Comparison of ENCODE assay signal across 25 cellular contexts in the genomic region with DNA sequence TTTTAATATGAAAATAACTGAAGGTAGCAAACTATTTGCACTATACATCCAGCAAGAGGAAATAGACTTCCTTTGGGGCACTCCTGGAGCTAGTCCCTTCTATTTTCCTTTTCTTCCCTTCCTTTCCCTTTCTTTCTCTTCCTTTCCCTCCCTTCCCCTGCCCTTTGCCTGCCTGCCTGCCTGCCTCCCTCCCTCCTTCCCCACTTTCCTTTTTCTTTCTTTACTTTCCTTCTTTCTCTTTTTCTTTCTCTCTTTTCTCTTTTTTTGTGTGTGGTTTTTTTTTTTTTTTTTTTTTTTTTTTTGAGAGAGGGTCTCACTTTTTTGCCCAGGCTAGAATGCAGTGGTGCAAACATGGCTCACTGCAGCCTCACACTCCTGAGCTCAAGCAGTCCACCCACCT.
"Had no signal": no experiment of that assay in that cellular context is flagged by ENCODE, and none has a peak within 500 bp of the region (broad histone marks: within the 10 kb centered on the region; RNA-seq: fewer than 3 reads in every experiment).

No MANE protein-coding gene starts in this region.

- DNase-seq: activated CD4-positive, alpha-beta memory T cell treated with anti-CD3 and anti-CD28 coated beads, Interleukin-2, amount 10 ng/mL, durations not matched to agents 7 days and 5 days; activated CD4-positive, alpha-beta T cell treated with anti-CD3 and anti-CD28 coated beads for 48 hours; anterior cingulate cortex; body of pancreas; dermis blood vessel endothelial cell; effector CD4-positive, alpha-beta T cell; left lung; lower lobe of right lung; naive thymus-derived CD4-positive, alpha-beta T cell; ovary; retina; stimulated activated CD4-positive, alpha-beta T cell treated with anti-CD3 and anti-CD28 coated beads, Interleukin-1b, Interleukin-23, amount 100 ng/mL, for 48 hours; stimulated activated CD4-positive, alpha-beta T cell treated with anti-CD3 and anti-CD28 coated beads, Interleukin-4, amount 100 ng/mL, for 4 hours; stimulated activated CD8-positive, alpha-beta memory T cell treated with anti-CD3 and anti-CD28 coated beads, Interleukin-4, amount 100 ng/mL, for 48 hours; stimulated activated naive B cell treated with anti-CD40 and anti-IgM and Interleukin-4, amounts not matched to agents 10 μg/mL and 1 μg/mL and 100 μg/mL, for 72 hours; T-cell; T-helper 9 cell; tibial artery; upper lobe of right lung had no signal

- ATAC-seq: body of pancreas; left lung; lower lobe of right lung; naive thymus-derived CD4-positive, alpha-beta T cell; stimulated activated naive B cell treated with anti-CD40 and anti-IgM and Interleukin-4, amounts not matched to agents 10 μg/mL and 1 μg/mL and 100 μg/mL, for 72 hours; T-cell; upper lobe of right lung had no signal

- H3K4me3 Mint-ChIP-seq: activated CD4-positive, alpha-beta memory T cell treated with anti-CD3 and anti-CD28 coated beads, Interleukin-2, amount 10 ng/mL, durations not matched to agents 7 days and 5 days; activated naive CD8-positive, alpha-beta T cell; naive thymus-derived CD4-positive, alpha-beta T cell; stimulated activated naive B cell treated with anti-CD40 and anti-IgM and Interleukin-4, amounts not matched to agents 10 μg/mL and 1 μg/mL and 100 μg/mL, for 72 hours; T-cell had no signal

- H3K36me3 Mint-ChIP-seq: activated naive CD8-positive, alpha-beta T cell had no signal

- H3K4me3 ChIP-seq: body of pancreas, left lung, lower lobe of right lung, ovary, prostate gland, smooth muscle cell, stomach, tibial artery, upper lobe of right lung had no signal

- H3K27me3 Mint-ChIP-seq: activated CD4-positive, alpha-beta memory T cell treated with anti-CD3 and anti-CD28 coated beads, Interleukin-2, amount 10 ng/mL, durations not matched to agents 7 days and 5 days; activated naive CD8-positive, alpha-beta T cell; naive thymus-derived CD4-positive, alpha-beta T cell; stimulated activated naive B cell treated with anti-CD40 and anti-IgM and Interleukin-4, amounts not matched to agents 10 μg/mL and 1 μg/mL and 100 μg/mL, for 72 hours; T-cell had no signal

- H3K27ac ChIP-seq: body of pancreas, left lung, lower lobe of right lung, ovary, prostate gland, stomach, tibial artery, upper lobe of right lung, VCaP had no signal

- H3K27ac Mint-ChIP-seq: activated CD4-positive, alpha-beta memory T cell treated with anti-CD3 and anti-CD28 coated beads, Interleukin-2, amount 10 ng/mL, durations not matched to agents 7 days and 5 days; activated T-helper 2 cell treated with anti-CD3 and anti-CD28 coated beads, Interferon-gamma antibody, Interleukin-2, Interleukin-4, amounts not matched to agents 10 μg/mL and 5 μg/mL and 100 μg/mL, durations not matched to agents 14 hours and 24 hours and 36 hours had no signal

- H3K36me3 ChIP-seq: ovary, prostate gland had no signal

- H3K4me2 ChIP-seq: smooth muscle cell had no signal

- H3K9me3 Mint-ChIP-seq: activated CD4-positive, alpha-beta memory T cell treated with anti-CD3 and anti-CD28 coated beads, Interleukin-2, amount 10 ng/mL, durations not matched to agents 7 days and 5 days; activated T-helper 2 cell treated with anti-CD3 and anti-CD28 coated beads, Interferon-gamma antibody, Interleukin-2, Interleukin-4, amounts not matched to agents 10 μg/mL and 5 μg/mL and 100 μg/mL, durations not matched to agents 14 hours and 24 hours and 36 hours; naive thymus-derived CD4-positive, alpha-beta T cell; stimulated activated naive B cell treated with anti-CD40 and anti-IgM and Interleukin-4, amounts not matched to agents 10 μg/mL and 1 μg/mL and 100 μg/mL, for 72 hours; T-cell had no signal

- H3K9me3 ChIP-seq: body of pancreas, left lung, lower lobe of right lung, ovary, prostate gland, stomach, tibial artery, upper lobe of right lung had no signal

- H3K27me3 ChIP-seq: body of pancreas, left lung, ovary, stomach, tibial artery, upper lobe of right lung had no signal
